In the genomic region with DNA sequence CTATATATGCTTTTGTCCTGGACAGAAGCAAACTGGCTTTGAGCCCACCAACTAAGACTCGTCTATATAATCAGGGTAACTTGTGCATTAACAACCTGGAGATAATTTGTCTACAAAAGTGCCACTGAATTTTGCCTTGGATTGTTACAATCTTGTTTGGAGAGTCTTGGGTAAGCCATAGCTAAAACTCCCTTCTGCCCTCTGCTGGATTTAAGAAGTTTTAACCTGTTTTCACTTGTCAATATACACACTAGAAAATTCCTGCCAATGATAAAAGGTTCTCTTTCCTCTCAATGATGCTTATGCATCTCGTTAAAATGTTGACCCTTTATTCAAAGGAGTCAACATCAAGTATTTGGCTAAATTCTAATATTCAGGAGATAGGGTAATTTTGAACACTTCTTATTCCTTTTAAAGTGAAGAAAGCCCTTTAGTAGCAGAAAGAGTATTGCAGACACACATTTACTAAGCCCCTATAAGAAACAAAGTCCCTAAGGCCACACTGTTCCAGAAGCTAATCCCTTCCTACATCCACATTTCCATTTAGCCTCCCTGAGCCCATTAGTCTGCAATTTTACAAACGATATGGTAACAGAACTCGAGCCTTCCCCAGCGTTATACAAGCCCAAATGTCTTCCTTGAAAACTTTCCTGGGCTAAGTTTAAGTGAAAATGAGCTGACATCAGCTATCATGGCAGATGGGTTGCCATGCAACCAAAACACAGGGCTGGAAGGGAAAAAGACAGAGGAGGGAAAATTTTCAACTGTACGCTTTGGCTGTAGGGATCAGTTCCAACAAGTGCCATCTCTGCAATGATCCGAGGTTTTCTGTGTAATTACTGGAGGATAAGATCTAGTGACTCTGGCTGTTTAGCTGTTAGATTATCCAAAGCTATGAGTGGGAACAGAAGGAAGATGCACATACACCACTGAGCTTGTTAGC, we compare ENCODE assay signal across 8 cellular contexts.
DNase-seq lines count a peak whose midpoint lies in the region; ATAC-seq and TF ChIP-seq lines count a peak whose summit lies in the region.

No MANE protein-coding gene starts in this region.

- TF ChIP-seq CTCF in chondrocyte (IDR thresholded peaks at IDR 0.05) (peak; percentile 83), lower lobe of right lung (IDR thresholded peaks at IDR 0.05) (peak; percentile 52)

- no peaks in the 10 kb centered on the region for H3K4me1 Mint-ChIP-seq in activated CD4-positive, alpha-beta T cell treated with anti-CD3 and anti-CD28 coated beads for 36 hours
- no peaks in the 10 kb centered on the region for H3K4me1 Mint-ChIP-seq in chondrocyte (ENCODE audit: low read depth)

- ATAC-seq in activated CD4-positive, alpha-beta T cell treated with anti-CD3 and anti-CD28 coated beads for 36 hours: peak; percentile 36
- ATAC-seq in HG03342 (IDR thresholded peaks at IDR 0.05; ENCODE audit: unreplicated experiment): peak; percentile 66
- ATAC-seq in lower lobe of right lung: peak; percentile 37 to 71
- ATAC-seq in HG02678 (IDR thresholded peaks at IDR 0.05; ENCODE audit: unreplicated experiment): no peak

- no peaks in the 10 kb centered on the region for H3K27me3 ChIP-seq in lower lobe of right lung (ENCODE audit: low read depth)

- H3K4me3 Mint-ChIP-seq in activated CD4-positive, alpha-beta T cell treated with anti-CD3 and anti-CD28 coated beads for 36 hours: no peak overlapping the region
- H3K4me3 Mint-ChIP-seq in chondrocyte (ENCODE audit: unreplicated experiment): no peak overlapping the region

- H3K9me3 Mint-ChIP-seq in activated CD4-positive, alpha-beta T cell treated with anti-CD3 and anti-CD28 coated beads for 36 hours (ENCODE audit: low read depth): no peaks in the 10 kb centered on the region
- H3K9me3 Mint-ChIP-seq in chondrocyte (ENCODE audit: low read depth): no peaks in the 10 kb centered on the region

- DNase-seq in activated CD4-positive, alpha-beta T cell treated with anti-CD3 and anti-CD28 coated beads for 36 hours: no peak
- no peak for DNase-seq in activated CD4-positive, alpha-beta T cell treated with anti-CD3 and anti-CD28 coated beads for 4 hours
- peak; percentile 22 for DNase-seq in NCI-H748 treated with DMSO at 0.1 percent for 48 hours (lab: John Stamatoyannopoulos, UW)
- DNase-seq in chondrocyte (ENCODE audit: low spot score): no peak
- no peak for DNase-seq in lower lobe of right lung
- no peak for DNase-seq in activated CD4-positive, alpha-beta T cell treated with anti-CD3 and anti-CD28 coated beads, Interleukin-2, amount 50 U/mL, for 48 hours

- intact Hi-C loops in activated CD4-positive, alpha-beta T cell treated with anti-CD3 and anti-CD28 coated beads for 36 hours (cut with DNase I, micrococcal nuclease): loop anchor here (1.0 kb wide), 2 partner anchors 237 to 336 kb away; no protein-coding TSS in a partner anchor
- intact Hi-C loops in lower lobe of right lung (cut with DNase I): no loop called here

- H3K9me3 ChIP-seq in lower lobe of right lung: no peaks in the 10 kb centered on the region

- CTCF ChIA-PET in activated CD4-positive, alpha-beta T cell treated with anti-CD3 and anti-CD28 coated beads for 36 hours (lab: Charles Lee): interaction anchor here (0.7 to 2.6 kb wide), 7 partner anchors 8 to 337 kb away, joined by 3 to 18 read pairs (median 3); no protein-coding TSS in a partner anchor

- H3K36me3 ChIP-seq in lower lobe of right lung: peaks cover 5% of the 10 kb centered on the region

- H3K27ac Mint-ChIP-seq in activated CD4-positive, alpha-beta T cell treated with anti-CD3 and anti-CD28 coated beads for 36 hours: no peak overlapping the region
- no peak overlapping the region for H3K27ac Mint-ChIP-seq in chondrocyte (ENCODE audit: unreplicated experiment)

- no peaks in the 10 kb centered on the region for H3K36me3 Mint-ChIP-seq in activated CD4-positive, alpha-beta T cell treated with anti-CD3 and anti-CD28 coated beads for 36 hours (ENCODE audit: low read depth)
- peaks cover 6% of the 10 kb centered on the region for H3K36me3 Mint-ChIP-seq in chondrocyte (ENCODE audit: low read depth)

- no peaks in the 10 kb centered on the region for H3K4me1 ChIP-seq in lower lobe of right lung

- H3K27ac ChIP-seq in lower lobe of right lung: no peak overlapping the region

- POLR2A ChIA-PET in activated CD4-positive, alpha-beta T cell treated with anti-CD3 and anti-CD28 coated beads for 36 hours (lab: Charles Lee): no interaction called here

- peaks cover 2% of the 10 kb centered on the region for H3K27me3 Mint-ChIP-seq in activated CD4-positive, alpha-beta T cell treated with anti-CD3 and anti-CD28 coated beads for 36 hours
- no peaks in the 10 kb centered on the region for H3K27me3 Mint-ChIP-seq in chondrocyte (ENCODE audit: low read depth)

- no peak overlapping the region for H3K4me3 ChIP-seq in lower lobe of right lung
